ENCODE assay signal across 8 cellular contexts in genomic region chr2:23351388-23352141, GRCh38. TPM values are rescaled to one million over a fixed set of nuclear protein-coding genes. Genes with fewer than 3 reads are reported as not detected.
DNase-seq lines count a peak whose midpoint lies in the region; ATAC-seq and TF ChIP-seq lines count a peak whose summit lies in the region.

No MANE protein-coding gene starts in this region.

- H3K36me3 ChIP-seq in GM06990 (ENCODE audit: control insufficient read depth, insufficient read depth, low read length) (no peaks in the 10 kb centered on the region), left lung (no peaks in the 10 kb centered on the region)

- H3K27me3 ChIP-seq in GM06990 (replicated peaks; ENCODE audit: control insufficient read depth, insufficient read depth, low read length) (no peaks in the 10 kb centered on the region; the same call in none of the 2 replicates), left lung (peaks cover 0 to 36% of the 10 kb centered on the region in 2 donors)

- H3K9me3 ChIP-seq in left lung = no peaks in the 10 kb centered on the region

- H3K4me3 ChIP-seq in GM06990 (replicated peaks; ENCODE audit: low read depth, low read length) = no peak overlapping the region
- peak overlapping the region; percentile 5; the same call in 1 of the 2 replicates for H3K4me3 ChIP-seq in Jurkat, Clone E6-1 (ENCODE audit: low read length)
- H3K4me3 ChIP-seq in left lung = no peak overlapping the region

- H3K27ac ChIP-seq in left lung = no peak overlapping the region

- ATAC-seq in GM21825 (IDR thresholded peaks at IDR 0.05; ENCODE audit: unreplicated experiment) = peak; percentile 95
- peak; percentile 98 for ATAC-seq in left lung

- peak; percentile 74 for DNase-seq in GM06990 (ENCODE audit: extremely low read depth, insufficient read length)
- peak; percentile 53 for DNase-seq in Jurkat, Clone E6-1 (ENCODE audit: low read depth, low spot score)
- peak; percentile 65 for DNase-seq in UCSD-AML1 (lab: John Stamatoyannopoulos, UW; ENCODE audit: unreplicated experiment)
- peak; percentile 83 for DNase-seq in cerebellum (ENCODE audit: low spot score)
- peak; percentile 79 to 88 for DNase-seq in left lung
- DNase-seq in stimulated activated CD4-positive, alpha-beta T cell treated with anti-CD3 and anti-CD28 coated beads, Interleukin-2, amount 100 ng/mL, for 4 hours (ENCODE audit: low read depth) = peak; percentile 30
- no peak for DNase-seq in GF-D8 (lab: John Stamatoyannopoulos, UW)

- peaks cover 3 to 4% of the 10 kb centered on the region in 2 donors for H3K4me1 ChIP-seq in left lung

- TF ChIP-seq CTCF in GM06990 (IDR thresholded peaks at IDR 0.05; ENCODE audit: insufficient read depth, low read length, poor library complexity, severe bottlenecking) (peak; percentile 92), left lung (IDR thresholded peaks at IDR 0.05) (peak; percentile 74 to 77)

- intact Hi-C loops in left lung (cut with DNase I) = no loop called here

RNA-seq across cellular contexts. Expression of gene KLHL29, which starts 33.4 kb away (rescaled TPM):
- 3.5 TPM for polyA plus RNA-seq in Jurkat, Clone E6-1 (2012; ENCODE audit: insufficient read depth, insufficient read length)
- total RNA-seq in cerebellum (34.0 TPM), left lung (10 to 100 TPM in 1 of 2 donors, 1 to 10 TPM in 1; 9.5 to 10.5 TPM)
